ENCODE assay signal across 12 cellular contexts in genomic region chrX:41238543-41238942, GRCh38.
DNase-seq lines count a peak whose midpoint lies in the region; ATAC-seq, FAIRE-seq and TF ChIP-seq lines count a peak whose summit lies in the region.
"Had no signal": no experiment of that assay in that cellular context is flagged by ENCODE, and none has a peak within 500 bp of the region (broad histone marks: within the 10 kb centered on the region; RNA-seq: fewer than 3 reads in every experiment).

No MANE protein-coding gene starts in this region.

- peaks cover 0 to 9% (median 3%) of the 10 kb centered on the region in 4 donors for H3K36me3 ChIP-seq in stomach

- DNase-seq in stimulated activated naive CD8-positive, alpha-beta T cell treated with anti-CD3 and anti-CD28 coated beads, Interleukin-15, amount 100 ng/mL, for 72 hours = no peak
- DNase-seq in stimulated activated naive CD8-positive, alpha-beta T cell treated with anti-CD3 and anti-CD28 coated beads, Interleukin-15, Interleukin-2, amounts not matched to agents 100 U/mL and 50 U/mL, for 24 hours = no peak
- DNase-seq in SKM-1 treated with dmso at 0.1 percent for 144 hours (lab: John Stamatoyannopoulos, UW; ENCODE audit: unreplicated experiment) (peak; percentile 22), fibroblast of villous mesenchyme (ENCODE audit: low read depth) (peak; percentile 52), urothelium cell line (ENCODE audit: low spot score) (peak; percentile 6), stomach (no peak), NCI-H187 treated with DMSO at 0.1 percent for 48 hours (lab: John Stamatoyannopoulos, UW) (no peak)
- DNase-seq: T-helper 17 cell had no signal

- ATAC-seq in stimulated activated naive CD8-positive, alpha-beta T cell treated with anti-CD3 and anti-CD28 coated beads, Interleukin-15, amount 100 ng/mL, for 72 hours = peak; percentile 60
- no peak for ATAC-seq in stimulated activated naive CD8-positive, alpha-beta T cell treated with anti-CD3 and anti-CD28 coated beads, Interleukin-15, Interleukin-2, amounts not matched to agents 100 U/mL and 50 U/mL, for 24 hours
- no peak for ATAC-seq in HG02852 (IDR thresholded peaks at IDR 0.05; ENCODE audit: unreplicated experiment)
- ATAC-seq: T-helper 17 cell had no signal

- H3K27ac ChIP-seq in stomach = no peak overlapping the region

- peaks cover 7% of the 10 kb centered on the region for H3K4me1 Mint-ChIP-seq in stimulated activated naive CD8-positive, alpha-beta T cell treated with anti-CD3 and anti-CD28 coated beads, Interleukin-15, amount 100 ng/mL, for 72 hours
- H3K4me1 Mint-ChIP-seq: T-helper 17 cell had no signal

- no peaks in the 10 kb centered on the region for H3K27me3 Mint-ChIP-seq in stimulated activated naive CD8-positive, alpha-beta T cell treated with anti-CD3 and anti-CD28 coated beads, Interleukin-15, amount 100 ng/mL, for 72 hours
- H3K27me3 Mint-ChIP-seq: stimulated activated naive CD8-positive, alpha-beta T cell treated with anti-CD3 and anti-CD28 coated beads, Interleukin-15, Interleukin-2, amounts not matched to agents 100 ng/mL and 50 ng/mL, for 24 hours; T-helper 17 cell had no signal

- no peak for FAIRE-seq in urothelium cell line (lab: Jason Lieb, UNC)
- FAIRE-seq: GM18507 had no signal

- peak overlapping the region in 1 of 2 donors; percentile 26 for H3K4me3 Mint-ChIP-seq in stimulated activated naive CD8-positive, alpha-beta T cell treated with anti-CD3 and anti-CD28 coated beads, Interleukin-15, amount 100 ng/mL, for 72 hours
- H3K4me3 Mint-ChIP-seq: stimulated activated naive CD8-positive, alpha-beta T cell treated with anti-CD3 and anti-CD28 coated beads, Interleukin-15, Interleukin-2, amounts not matched to agents 100 ng/mL and 50 ng/mL, for 24 hours; T-helper 17 cell had no signal

- TF ChIP-seq EP300 in stomach (IDR thresholded peaks at IDR 0.05) = no peak

- H3K4me3 ChIP-seq in fibroblast of villous mesenchyme (ENCODE audit: low read depth, low read length) (no peak overlapping the region), stomach (no peak overlapping the region)
- H3K4me3 ChIP-seq: skin epidermis had no signal

- 13 to 40% (median 24%) methylated on average over 1 of the region's 1 CpG for WGBS in stomach, 5 donors

- H3K27me3 ChIP-seq in stomach = peaks cover 0 to 9% (median 0%) of the 10 kb centered on the region in 3 donors

- intact Hi-C loops in stomach (cut with DNase I; ENCODE audit: low total_unique reads) = no loop called here

- H3K9me3 ChIP-seq in stomach = no peaks in the 10 kb centered on the region

- TF ChIP-seq CTCF in fibroblast of villous mesenchyme (IDR thresholded peaks at IDR 0.05; ENCODE audit: insufficient read depth, low read depth, low read length) (no peak), stomach (IDR thresholded peaks at IDR 0.05) (no peak)

- H3K9me3 Mint-ChIP-seq in stimulated activated naive CD8-positive, alpha-beta T cell treated with anti-CD3 and anti-CD28 coated beads, Interleukin-15, amount 100 ng/mL, for 72 hours = no peaks in the 10 kb centered on the region
- H3K9me3 Mint-ChIP-seq: stimulated activated naive CD8-positive, alpha-beta T cell treated with anti-CD3 and anti-CD28 coated beads, Interleukin-15, Interleukin-2, amounts not matched to agents 100 ng/mL and 50 ng/mL, for 24 hours had no signal

- H3K4me1 ChIP-seq in stomach = no peaks in the 10 kb centered on the region

- no peak overlapping the region for H3K27ac Mint-ChIP-seq in stimulated activated naive CD8-positive, alpha-beta T cell treated with anti-CD3 and anti-CD28 coated beads, Interleukin-15, amount 100 ng/mL, for 72 hours
- H3K27ac Mint-ChIP-seq: stimulated activated naive CD8-positive, alpha-beta T cell treated with anti-CD3 and anti-CD28 coated beads, Interleukin-15, Interleukin-2, amounts not matched to agents 100 ng/mL and 50 ng/mL, for 24 hours had no signal

- TF ChIP-seq POLR2A in stomach (IDR thresholded peaks at IDR 0.05) = no peak

Comparison
In these comparisons a context has a peak if more than half of its experiments do, and no peak if none do; other contexts are left out.
1. DNase-seq: peak in SKM-1 treated with dmso at 0.1 percent for 144 hours (single experiment), fibroblast of villous mesenchyme (single experiment) and urothelium cell line (single experiment); none in stimulated activated naive CD8-positive, alpha-beta T cell treated with anti-CD3 and anti-CD28 coated beads, Interleukin-15, amount 100 ng/mL, for 72 hours (0 of 2), stimulated activated naive CD8-positive, alpha-beta T cell treated with anti-CD3 and anti-CD28 coated beads, Interleukin-15, Interleukin-2, amounts not matched to agents 100 U/mL and 50 U/mL, for 24 hours (single experiment), stomach (single experiment) and NCI-H187 treated with DMSO at 0.1 percent for 48 hours (single experiment).